Comparison of ENCODE assay signal across 20 cellular contexts in genomic region chr3:71817262-71817661, GRCh38. TPM values are rescaled to one million over a fixed set of nuclear protein-coding genes. Genes with fewer than 3 reads are reported as not detected.
"Had no signal": no experiment of that assay in that cellular context is flagged by ENCODE, and none has a peak within 500 bp of the region (broad histone marks: within the 10 kb centered on the region; RNA-seq: fewer than 3 reads in every experiment).

No MANE protein-coding gene starts in this region.

- H3K4me3 Mint-ChIP-seq: activated CD4-positive, alpha-beta memory T cell treated with anti-CD3 and anti-CD28 coated beads for 36 hours; activated naive CD4-positive, alpha-beta T cell treated with anti-CD3 and anti-CD28 coated beads for 36 hours; activated T-cell treated with anti-CD3 and anti-CD28 coated beads, Interleukin-2, amount 50 U/mL, for 72 hours; naive thymus-derived CD4-positive, alpha-beta T cell; T-helper 17 cell had no signal

- FAIRE-seq: keratinocyte had no signal

- H3K4me1 ChIP-seq: lower lobe of right lung, upper lobe of left lung had no signal

- DNase-seq: activated CD4-positive, alpha-beta memory T cell treated with anti-CD3 and anti-CD28 coated beads for 36 hours; activated CD4-positive, alpha-beta T cell treated with anti-CD3 and anti-CD28 coated beads for 48 hours; activated effector memory CD4-positive, alpha-beta T cell treated with Interleukin-2 at 50 U/mL for 16 hours; activated naive CD4-positive, alpha-beta T cell treated with anti-CD3 and anti-CD28 coated beads for 36 hours; activated T-cell treated with anti-CD3 and anti-CD28 coated beads, Interleukin-2, amount 50 U/mL, for 72 hours; cortex of kidney; left colon; lower lobe of right lung; naive thymus-derived CD4-positive, alpha-beta T cell; right cardiac atrium; stimulated activated CD4-positive, alpha-beta T cell treated with anti-CD3 and anti-CD28 coated beads, Interleukin-12 subunit alpha, Interleukin-12 subunit beta, amount 100 ng/mL, for 4 hours; stimulated activated CD4-positive, alpha-beta T cell treated with anti-CD3 and anti-CD28 coated beads, Interleukin-4, amount 100 ng/mL, for 4 hours; stimulated activated naive CD8-positive, alpha-beta T cell treated with anti-CD3 and anti-CD28 coated beads, Interleukin-15, Interleukin-2, amounts not matched to agents 100 U/mL and 50 U/mL, for 24 hours; SW 1271; T-helper 17 cell; upper lobe of left lung had no signal

- H3K4me3 ChIP-seq: lower lobe of right lung, upper lobe of left lung had no signal

- H3K9me3 ChIP-seq: lower lobe of right lung, upper lobe of left lung had no signal

- H3K9me3 Mint-ChIP-seq: activated CD4-positive, alpha-beta memory T cell treated with anti-CD3 and anti-CD28 coated beads for 36 hours; activated naive CD4-positive, alpha-beta T cell treated with anti-CD3 and anti-CD28 coated beads for 36 hours; activated T-cell treated with anti-CD3 and anti-CD28 coated beads, Interleukin-2, amount 50 U/mL, for 72 hours; naive thymus-derived CD4-positive, alpha-beta T cell had no signal

- H3K36me3 ChIP-seq: lower lobe of right lung, upper lobe of left lung had no signal

- H3K36me3 Mint-ChIP-seq: activated CD4-positive, alpha-beta memory T cell treated with anti-CD3 and anti-CD28 coated beads for 36 hours; naive thymus-derived CD4-positive, alpha-beta T cell had no signal

- H3K27me3 Mint-ChIP-seq: activated CD4-positive, alpha-beta memory T cell treated with anti-CD3 and anti-CD28 coated beads for 36 hours had no signal

- H3K27me3 ChIP-seq: upper lobe of left lung had no signal

- H3K4me1 Mint-ChIP-seq: T-helper 17 cell had no signal

- H3K27ac ChIP-seq: epithelial cell of prostate, lower lobe of right lung, upper lobe of left lung had no signal

- ATAC-seq: activated T-cell treated with anti-CD3 and anti-CD28 coated beads, Interleukin-2, amount 50 U/mL, for 72 hours; left colon; lower lobe of right lung; naive thymus-derived CD4-positive, alpha-beta T cell; right cardiac atrium; stimulated activated naive CD8-positive, alpha-beta T cell treated with anti-CD3 and anti-CD28 coated beads, Interleukin-15, Interleukin-2, amounts not matched to agents 100 U/mL and 50 U/mL, for 24 hours; T-helper 17 cell had no signal

- H3K27ac Mint-ChIP-seq: activated CD4-positive, alpha-beta memory T cell treated with anti-CD3 and anti-CD28 coated beads for 36 hours; activated naive CD4-positive, alpha-beta T cell treated with anti-CD3 and anti-CD28 coated beads for 36 hours; activated T-cell treated with anti-CD3 and anti-CD28 coated beads, Interleukin-2, amount 50 U/mL, for 72 hours; naive thymus-derived CD4-positive, alpha-beta T cell; T-helper 17 cell had no signal

RNA-seq across cellular contexts. Expression of gene PROK2, which starts 32.3 kb away (rescaled TPM):
- total RNA-seq: fibroblast of villous mesenchyme, left colon, osteoblast had no signal
- polyA plus RNA-seq: keratinocyte; naive thymus-derived CD4-positive, alpha-beta T cell had no signal
